ENCODE assay signal across 18 cellular contexts in genomic region chr21:16751705-16752104, GRCh38.
DNase-seq lines count a peak whose midpoint lies in the region; ATAC-seq and TF ChIP-seq lines count a peak whose summit lies in the region.
"Had no signal": no experiment of that assay in that cellular context is flagged by ENCODE, and none has a peak within 500 bp of the region (broad histone marks: within the 10 kb centered on the region; RNA-seq: fewer than 3 reads in every experiment).

No MANE protein-coding gene starts in this region.

- no peaks in the 10 kb centered on the region for H3K9me3 ChIP-seq in DND-41 (ENCODE audit: insufficient read depth, low read length, severe bottlenecking)
- no peaks in the 10 kb centered on the region for H3K9me3 ChIP-seq in adrenal gland (replicated peaks in 1 of 3)
- no peaks in the 10 kb centered on the region for H3K9me3 ChIP-seq in body of pancreas
- H3K9me3 ChIP-seq: BE2C, SJCRH30 had no signal

- H3K27me3 ChIP-seq in DND-41 (ENCODE audit: insufficient read depth, low read length, poor library complexity) (no peaks in the 10 kb centered on the region), adrenal gland (no peaks in the 10 kb centered on the region), body of pancreas (no peaks in the 10 kb centered on the region)
- H3K27me3 ChIP-seq: BE2C, SJCRH30 had no signal

- DNase-seq in DND-41 (peak; percentile 6), adrenal gland (no peak), NCI-H1105 treated with DMSO at 0.1 percent for 48 hours (lab: John Stamatoyannopoulos, UW) (no peak), body of pancreas (no peak)
- DNase-seq: BE2C, COR-L47, DMS79 treated with DMSO at 0.1 percent for 48 hours, KBM-7, NCI-H1092, NCI-H1436 treated with DMSO at 0.1 percent for 48 hours, NCI-H1930, NCI-H524 treated with DMSO at 0.1 percent for 48 hours, NCI-H82, OCI-M1, SJCRH30 had no signal

- TF ChIP-seq POLR2A in adrenal gland (IDR thresholded peaks at IDR 0.05) (no peak), body of pancreas (IDR thresholded peaks at IDR 0.05) (no peak)

- H3K4me3 ChIP-seq in DND-41 (ENCODE audit: low read depth in 1 of 2, low read length in 2 of 2), result no peak overlapping the region
- H3K4me3 ChIP-seq in adrenal gland, result no peak overlapping the region
- no peak overlapping the region for H3K4me3 ChIP-seq in body of pancreas
- H3K4me3 ChIP-seq: SJCRH30 had no signal

- no peaks in the 10 kb centered on the region for H3K36me3 Mint-ChIP-seq in nephron (ENCODE audit: low read depth)

- no peaks in the 10 kb centered on the region for H4K20me1 ChIP-seq in DND-41 (ENCODE audit: insufficient read depth, low read length)

- H3K27ac Mint-ChIP-seq in nephron, result peak overlapping the region; percentile 59 to 98 (median 84)

- H3K27ac ChIP-seq in DND-41 (ENCODE audit: low read length), result no peak overlapping the region
- peak overlapping the region in 3 of 5 donors; percentile 13 to 50 (median 13) for H3K27ac ChIP-seq in adrenal gland
- H3K27ac ChIP-seq in body of pancreas, result no peak overlapping the region
- H3K27ac ChIP-seq: SJCRH30 had no signal

- no peak for TF ChIP-seq CTCF in DND-41 (IDR thresholded peaks at IDR 0.05; ENCODE audit: borderline replicate concordance, extremely low read depth, low read length, poor library complexity, severe bottlenecking)
- no peak for TF ChIP-seq CTCF in adrenal gland (IDR thresholded peaks at IDR 0.05)
- TF ChIP-seq CTCF in nephron (IDR thresholded peaks at IDR 0.05; ENCODE audit: unreplicated experiment in 3 of 3), result no peak
- TF ChIP-seq CTCF in body of pancreas (IDR thresholded peaks at IDR 0.05), result no peak

- H3K27me3 Mint-ChIP-seq in nephron (ENCODE audit: low read depth), result no peaks in the 10 kb centered on the region

- peaks cover 32% of the 10 kb centered on the region for H3K4me1 Mint-ChIP-seq in nephron

- H3K4me1 ChIP-seq in DND-41 (ENCODE audit: insufficient read depth, low read length) (no peaks in the 10 kb centered on the region), adrenal gland (replicated peaks in 1 of 2) (peaks cover 9 to 11% of the 10 kb centered on the region in 2 donors), body of pancreas (no peaks in the 10 kb centered on the region)
- H3K4me1 ChIP-seq: BE2C, SJCRH30 had no signal

- H3K36me3 ChIP-seq in DND-41 (ENCODE audit: insufficient read depth, low read length), result no peaks in the 10 kb centered on the region
- no peaks in the 10 kb centered on the region for H3K36me3 ChIP-seq in adrenal gland (replicated peaks in 1 of 2)
- no peaks in the 10 kb centered on the region for H3K36me3 ChIP-seq in body of pancreas (replicated peaks in 1 of 2; ENCODE audit: insufficient read depth in 1 of 2, low read depth in 2 of 2)
- H3K36me3 ChIP-seq: BE2C, SJCRH30 had no signal

- H3K9me3 Mint-ChIP-seq in nephron, result peaks cover 10% of the 10 kb centered on the region

- no peak overlapping the region for H3K4me2 ChIP-seq in DND-41 (ENCODE audit: insufficient read depth, low read length)

- peak; percentile 72 for ATAC-seq in DND-41 (ENCODE audit: insufficient read depth, low read depth)
- peak; percentile 55 for ATAC-seq in esophagus mucosa
- no peak for ATAC-seq in GM18909 (IDR thresholded peaks at IDR 0.05; ENCODE audit: poor library complexity, unreplicated experiment)
- ATAC-seq in body of pancreas, result no peak

- H3K79me2 ChIP-seq in DND-41 (ENCODE audit: insufficient read depth, low read length), result no peaks in the 10 kb centered on the region

- intact Hi-C loops in adrenal gland (cut with DNase I), result no loop called here
- intact Hi-C loops in body of pancreas (cut with DNase I), result no loop called here

- no peak overlapping the region for H3K9ac ChIP-seq in DND-41 (ENCODE audit: low read depth, low read length)

- 37 to 60% (median 53%) methylated on average over 1 of the region's 1 CpG for WGBS in adrenal gland, 4 donors
- 38 to 48% methylated on average over 1 of the region's 1 CpG for WGBS in body of pancreas, 2 donors

- H3K4me3 Mint-ChIP-seq in nephron, result no peak overlapping the region

- no peak overlapping the region for H2AFZ ChIP-seq in DND-41 (ENCODE audit: low read depth, low read length)

Comparison
In these comparisons a context has a peak if more than half of its experiments do, and no peak if none do; other contexts are left out.
1. ATAC-seq: peak in DND-41 (single experiment) and esophagus mucosa (single experiment); none in GM18909 (single experiment) and body of pancreas (single experiment).
2. H3K27ac ChIP-seq: peak in adrenal gland (3 of 5); none in DND-41 (single experiment) and body of pancreas (0 of 4).